7 cellular contexts compared by ENCODE assay signal in the genomic region with DNA sequence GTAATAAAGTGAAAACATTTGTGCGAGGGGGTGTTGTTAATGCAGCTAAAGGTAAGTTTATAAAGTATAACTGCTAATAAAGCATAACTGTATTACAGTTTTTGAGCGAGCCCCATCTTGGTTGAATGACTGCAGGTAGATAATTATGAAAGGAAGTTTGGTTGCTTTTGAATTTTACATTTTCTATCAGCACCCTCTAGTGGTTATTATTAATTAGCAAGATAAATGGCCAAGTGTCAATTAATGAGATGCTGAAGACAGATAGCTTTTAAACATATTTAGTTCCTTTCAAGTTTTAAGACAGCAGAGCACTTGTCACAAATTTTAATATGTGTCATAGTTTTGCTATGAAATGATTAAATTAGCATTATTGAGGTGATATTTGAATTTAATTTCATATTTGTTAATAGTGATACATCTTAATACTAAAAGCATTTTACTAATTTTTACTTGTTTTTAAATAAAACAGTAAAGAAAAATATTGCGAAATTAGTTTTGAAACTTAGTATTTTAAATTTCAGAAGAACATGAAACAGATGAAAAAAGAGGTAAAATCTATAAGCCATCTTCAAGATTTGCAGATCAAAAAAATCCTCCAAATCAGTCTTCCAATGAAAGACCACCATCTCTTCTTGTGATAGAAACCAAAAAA. TPM values are rescaled to one million over a fixed set of nuclear protein-coding genes. Genes with fewer than 3 reads are reported as not detected.
DNase-seq lines count a peak whose midpoint lies in the region; ATAC-seq and TF ChIP-seq lines count a peak whose summit lies in the region.

No MANE protein-coding gene starts in this region.

- peak in 1 of 4 donors; percentile 56 for ATAC-seq in psoas muscle

- H3K27me3 ChIP-seq in dorsolateral prefrontal cortex (no peaks in the 10 kb centered on the region), psoas muscle (ENCODE audit: insufficient read depth in 3 of 3, low read length in 2 of 3) (no peaks in the 10 kb centered on the region)

- H3K27ac ChIP-seq in dorsolateral prefrontal cortex (no peak overlapping the region), psoas muscle (no peak overlapping the region)

- TF ChIP-seq CTCF in GM12873 (IDR thresholded peaks at IDR 0.05; ENCODE audit: insufficient read depth, low read depth, low read length, missing control alignments) (peak; percentile 52), dorsolateral prefrontal cortex (IDR thresholded peaks at IDR 0.05 in 54 of 56, conservative IDR thresholded peaks at IDR 0.05 in 2 of 56; ENCODE audit: low read depth in 1 of 56, partially characterized antibody in 56 of 56) (peak; percentile 34 to 75 (median 58)), psoas muscle (IDR thresholded peaks at IDR 0.05) (peak; percentile 53)

- H3K36me3 ChIP-seq in psoas muscle (ENCODE audit: insufficient read depth in 1 of 2, low read depth in 1 of 2) = peaks cover 6 to 83% of the 10 kb centered on the region in 2 donors

- H3K9me3 ChIP-seq in psoas muscle = no peaks in the 10 kb centered on the region

- no peaks in the 10 kb centered on the region for H3K4me1 ChIP-seq in psoas muscle

- H3K4me3 ChIP-seq in dorsolateral prefrontal cortex (no peak overlapping the region), psoas muscle (no peak overlapping the region)

- 84 to 89% (median 89%) methylated on average over 3 of the region's 3 CpGs for WGBS in psoas muscle, 3 donors

- intact Hi-C loops in dorsolateral prefrontal cortex (cut with DNase I) = no loop called here
- intact Hi-C loops in psoas muscle (cut with DNase I) = no loop called here

- DNase-seq in NCI-H1694 (lab: John Stamatoyannopoulos, UW) (peak; percentile 5), dorsolateral prefrontal cortex (no peak), psoas muscle (no peak), glomerular visceral epithelial cell (ENCODE audit: extremely low spot score) (no peak), NCI-H187 treated with DMSO at 0.1 percent for 48 hours (lab: John Stamatoyannopoulos, UW) (no peak)
- DNase-seq in activated CD4-positive, alpha-beta T cell treated with anti-CD3 and anti-CD28 coated beads, Interleukin-2, amount 50 U/mL, for 1 hour = no peak

RNA-seq across cellular contexts. Expression of a gene that starts 15.1 kb away (rescaled TPM):
- total RNA-seq in dorsolateral prefrontal cortex (100 to 1,000 TPM in 46 of 120 experiments, 10 to 100 TPM in 74; 60.5 to 131 (median 95.1) TPM), psoas muscle (10 to 100 TPM; 39.8 to 69.3 (median 53.3) TPM)
- 10 to 100 TPM; 20.5 to 32.3 (median 25.7) TPM for polyA plus RNA-seq in psoas muscle

RNA-seq across cellular contexts. Expression of a gene that starts 53.0 kb away (rescaled TPM):
- total RNA-seq in dorsolateral prefrontal cortex (10 to 100 TPM in 49 of 120 experiments, 1 to 10 TPM in 71; 2.1 to 17.1 (median 9.4) TPM), psoas muscle (1 to 10 TPM in 3 of 4 donors, under 1 TPM in 1; 0.53 to 2.6 (median 2.3) TPM)
- polyA plus RNA-seq in psoas muscle = 1 to 10 TPM in 2 of 3 donors, under 1 TPM in 1; 1.00 to 5.8 (median 1.4) TPM
